ENCODE assay signal across 8 cellular contexts in genomic region chr11:95150977-95151684, GRCh38.
A peak's percentile ranks its signal among the peaks of the same experiment; 100 is the strongest.
DNase-seq lines count a peak whose midpoint lies in the region; ATAC-seq and TF ChIP-seq lines count a peak whose summit lies in the region.

No MANE protein-coding gene starts in this region.

- H3K9ac ChIP-seq in HUES64 (ENCODE audit: low read depth, low read length), result peak overlapping the region; percentile 45

- H3K27me3 Mint-ChIP-seq in neural crest cell (ENCODE audit: low read depth), result peaks cover 5% of the 10 kb centered on the region

- H3K9me3 ChIP-seq in HUES64 (ENCODE audit: insufficient read depth, low read depth, low read length) (no peaks in the 10 kb centered on the region), stomach (no peaks in the 10 kb centered on the region)

- peak overlapping the region; percentile 86 for H3K4me3 Mint-ChIP-seq in neural crest cell

- H3K4me1 Mint-ChIP-seq in neural crest cell, result peaks cover 35% of the 10 kb centered on the region

- ATAC-seq in GM21515 (IDR thresholded peaks at IDR 0.05; ENCODE audit: unreplicated experiment), result peak; percentile 84

- no peak overlapping the region for H3K27ac ChIP-seq in HUES64 (ENCODE audit: low read depth, low read length)
- peak overlapping the region; percentile 84 to 95 (median 92) for H3K27ac ChIP-seq in stomach

- peak in 1 of 4 donors; percentile 28 for TF ChIP-seq POLR2A in stomach (IDR thresholded peaks at IDR 0.05)

- WGBS in HUES64, result under 1% methylated on average over 53 of the region's 53 CpGs
- 0 to 3% (median 1%) methylated on average over 43 to 53 of the region's 53 CpGs for WGBS in stomach, 5 donors

- peak overlapping the region; percentile 85 for H3K27ac Mint-ChIP-seq in neural crest cell (ENCODE audit: unreplicated experiment)

- H3K4me1 ChIP-seq in HUES64 (ENCODE audit: insufficient read depth, low read length) (peaks cover 7% of the 10 kb centered on the region; the same call in 1 of the 2 replicates), stomach (peaks cover 6 to 74% (median 24%) of the 10 kb centered on the region in 4 donors)

- TF ChIP-seq EP300 in stomach (IDR thresholded peaks at IDR 0.05), result no peak

- peaks cover 51% of the 10 kb centered on the region for H3K27me3 ChIP-seq in HUES64 (ENCODE audit: insufficient read depth, low read length)
- H3K27me3 ChIP-seq in stomach, result no peaks in the 10 kb centered on the region

- peaks cover 2% of the 10 kb centered on the region for H3K9me3 Mint-ChIP-seq in neural crest cell

- TF ChIP-seq CTCF in foreskin fibroblast (IDR thresholded peaks at IDR 0.05; ENCODE audit: low read depth, low read length), result peak; percentile 79
- TF ChIP-seq CTCF in neural crest cell (conservative IDR thresholded peaks at IDR 0.05), result peak; percentile 84
- peak in 5 of 7 experiments; percentile 44 to 93 (median 77) for TF ChIP-seq CTCF in stomach (IDR thresholded peaks at IDR 0.05)

- no peaks in the 10 kb centered on the region for H3K36me3 Mint-ChIP-seq in neural crest cell (ENCODE audit: low read depth)

- H3K36me3 ChIP-seq in HUES64 (ENCODE audit: insufficient read depth, low read length) (no peaks in the 10 kb centered on the region), stomach (no peaks in the 10 kb centered on the region)

- intact Hi-C loops in stomach (cut with DNase I; ENCODE audit: low total_unique reads), result no loop called here

- peak; percentile 73 for DNase-seq in DMS153 (lab: John Stamatoyannopoulos, UW)
- peak; percentile 95 for DNase-seq in RKO (ENCODE audit: low spot score)
- DNase-seq in activated gamma-delta T cell (lab: John Stamatoyannopoulos, UW), result peak; percentile 65
- DNase-seq in foreskin fibroblast, result peak; percentile 81 to 96
- DNase-seq in neural crest cell (ENCODE audit: low read depth, low spot score), result peak; percentile 83
- DNase-seq in stomach, result peak; percentile 91

- H3K4me3 ChIP-seq in HUES64 (ENCODE audit: low read length) (peak overlapping the region; percentile 63), foreskin fibroblast (ENCODE audit: low read depth in 1 of 2, low read length in 2 of 2) (peak overlapping the region; percentile 58 to 66), stomach (peak overlapping the region; percentile 55 to 66 (median 60))
